In genomic region chr20:43055181-43055884, GRCh38 we compare ENCODE assay signal across 29 cellular contexts.
"Had no signal": no experiment of that assay in that cellular context is flagged by ENCODE, and none has a peak within 500 bp of the region (broad histone marks: within the 10 kb centered on the region; RNA-seq: fewer than 3 reads in every experiment).

No MANE protein-coding gene starts in this region.

- H2AFZ ChIP-seq: hepatocyte had no signal

- H3K4me1 Mint-ChIP-seq: naive thymus-derived CD8-positive, alpha-beta T cell; nephron; stimulated activated memory B cell treated with anti-CD40 and anti-IgM and Interleukin-4, amounts not matched to agents 10 μg/mL and 1 μg/mL and 100 μg/mL, for 72 hours; stimulated activated naive CD8-positive, alpha-beta T cell treated with anti-CD3 and anti-CD28 coated beads, Interleukin-15, amount 100 ng/mL, for 72 hours had no signal

- ATAC-seq: left cardiac atrium; left lobe of liver; left ventricle myocardium superior; lower lobe of right lung; naive thymus-derived CD8-positive, alpha-beta T cell; right cardiac atrium; stimulated activated memory B cell treated with anti-CD40 and anti-IgM and Interleukin-4, amounts not matched to agents 10 μg/mL and 1 μg/mL and 100 μg/mL, for 72 hours; stimulated activated naive CD8-positive, alpha-beta T cell treated with anti-CD3 and anti-CD28 coated beads, Interleukin-15, amount 100 ng/mL, for 72 hours had no signal

- H3K9me3 Mint-ChIP-seq: nephron, neural crest cell had no signal

- H3K4me3 Mint-ChIP-seq: naive thymus-derived CD8-positive, alpha-beta T cell; nephron; neural crest cell; stimulated activated memory B cell treated with anti-CD40 and anti-IgM and Interleukin-4, amounts not matched to agents 10 μg/mL and 1 μg/mL and 100 μg/mL, for 72 hours; stimulated activated naive CD8-positive, alpha-beta T cell treated with anti-CD3 and anti-CD28 coated beads, Interleukin-15, amount 100 ng/mL, for 72 hours had no signal

- H3K79me2 ChIP-seq: hepatocyte had no signal

- H3K4me2 ChIP-seq: hepatocyte, smooth muscle cell had no signal

- DNase-seq: islet precursor cell; left cardiac atrium; left ventricle myocardium superior; lower lobe of right lung; mammary epithelial cell; mesenchymal stem cell; naive thymus-derived CD8-positive, alpha-beta T cell; nucleus accumbens; retina; right cardiac atrium; sigmoid colon; stimulated activated CD4-positive, alpha-beta T cell treated with anti-CD3 and anti-CD28 coated beads, Interleukin-1b, Interleukin-23, amount 100 ng/mL, for 48 hours; stimulated activated CD4-positive, alpha-beta T cell treated with anti-CD3 and anti-CD28 coated beads, Interleukin-2, amount 100 ng/mL, for 48 hours; stimulated activated CD4-positive, alpha-beta T cell treated with anti-CD3 and anti-CD28 coated beads, Interleukin-4, amount 100 ng/mL, for 4 hours; stimulated activated CD8-positive, alpha-beta memory T cell treated with anti-CD3 and anti-CD28 coated beads, Interleukin-4, amount 100 ng/mL, for 48 hours; stimulated activated naive CD4-positive, alpha-beta T cell treated with Interleukin-2 at 50 U/mL for 16 hours; stimulated activated naive CD8-positive, alpha-beta T cell treated with anti-CD3 and anti-CD28 coated beads, Interleukin-15, amount 100 ng/mL, for 72 hours; substantia nigra; thyroid gland; transverse colon; upper lobe of left lung had no signal

- H3K27me3 Mint-ChIP-seq: stimulated activated memory B cell treated with anti-CD40 and anti-IgM and Interleukin-4, amounts not matched to agents 10 μg/mL and 1 μg/mL and 100 μg/mL, for 72 hours had no signal

- H3K27ac Mint-ChIP-seq: naive thymus-derived CD8-positive, alpha-beta T cell; nephron; stimulated activated memory B cell treated with anti-CD40 and anti-IgM and Interleukin-4, amounts not matched to agents 10 μg/mL and 1 μg/mL and 100 μg/mL, for 72 hours; stimulated activated naive CD8-positive, alpha-beta T cell treated with anti-CD3 and anti-CD28 coated beads, Interleukin-15, amount 100 ng/mL, for 72 hours had no signal

- H3K4me1 ChIP-seq: lower lobe of right lung, prostate gland, thyroid gland, transverse colon, upper lobe of left lung, vagina had no signal

- H3K36me3 Mint-ChIP-seq: stimulated activated memory B cell treated with anti-CD40 and anti-IgM and Interleukin-4, amounts not matched to agents 10 μg/mL and 1 μg/mL and 100 μg/mL, for 72 hours had no signal

- H3K27ac ChIP-seq: hepatocyte, lower lobe of right lung, prostate gland, sigmoid colon, thyroid gland, transverse colon, upper lobe of left lung, vagina had no signal

- H3K27me3 ChIP-seq: hepatocyte, sigmoid colon, thyroid gland, transverse colon, upper lobe of left lung, vagina had no signal

- H3K36me3 ChIP-seq: lower lobe of right lung, prostate gland, sigmoid colon, thyroid gland, transverse colon, upper lobe of left lung, vagina had no signal

- H3K4me3 ChIP-seq: hepatocyte, lower lobe of right lung, prostate gland, sigmoid colon, smooth muscle cell, thyroid gland, transverse colon, upper lobe of left lung, vagina had no signal

- H3K9me3 ChIP-seq: lower lobe of right lung, prostate gland, sigmoid colon, thyroid gland, transverse colon, upper lobe of left lung, vagina had no signal
